In the genomic region with DNA sequence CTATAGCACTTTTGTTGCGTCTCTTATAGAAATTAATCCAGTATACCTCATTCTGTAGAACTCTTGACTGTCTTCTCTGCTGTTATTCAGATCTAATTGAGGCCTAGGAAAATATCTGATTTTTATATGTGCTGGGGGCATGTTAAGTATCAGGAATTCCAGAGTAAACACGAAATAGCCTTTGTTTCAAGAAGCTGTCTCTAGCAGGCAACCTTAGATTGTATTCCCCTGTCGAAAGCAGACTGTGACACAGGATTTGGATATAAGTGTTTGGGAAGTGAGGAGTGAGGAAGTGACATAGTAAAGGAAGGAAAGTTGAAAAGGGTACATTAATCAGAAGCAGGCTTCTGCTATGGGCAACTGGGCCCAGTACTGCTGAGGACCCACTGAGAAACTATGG, we compare ENCODE assay signal across 15 cellular contexts.
A peak's percentile ranks its signal among the peaks of the same experiment; 100 is the strongest.
DNase-seq lines count a peak whose midpoint lies in the region; ATAC-seq and TF ChIP-seq lines count a peak whose summit lies in the region.
"Had no signal": no experiment of that assay in that cellular context is flagged by ENCODE, and none has a peak within 500 bp of the region (broad histone marks: within the 10 kb centered on the region; RNA-seq: fewer than 3 reads in every experiment).

No MANE protein-coding gene starts in this region.

- peak overlapping the region; percentile 50 for H2AK9ac ChIP-seq in IMR-90 (replicated peaks; ENCODE audit: low read depth, low read length, poor library complexity)

- no peak for ATAC-seq in CD4-positive, CD25-positive, alpha-beta regulatory T cell (ENCODE audit: low read depth in 2 of 2)
- peak; percentile 31 for ATAC-seq in IMR-90 (ENCODE audit: low read depth)
- ATAC-seq: mucosa of descending colon had no signal

- H3K4me2 ChIP-seq in IMR-90 (ENCODE audit: low read depth, low read length), result peak overlapping the region; percentile 85; the same call in 1 of the 2 replicates

- peak overlapping the region; percentile 97 for H3K14ac ChIP-seq in IMR-90 (replicated peaks; ENCODE audit: low read depth, low read length)

- H3K9me3 Mint-ChIP-seq in CD4-positive, CD25-positive, alpha-beta regulatory T cell, result peaks cover 0 to 4% (median 0%) of the 10 kb centered on the region in 7 donors
- peaks cover 3% of the 10 kb centered on the region for H3K9me3 Mint-ChIP-seq in chondrocyte (ENCODE audit: low read depth)
- H3K9me3 Mint-ChIP-seq in nephron progenitor cell, result peaks cover 6% of the 10 kb centered on the region
- H3K9me3 Mint-ChIP-seq: CD4-positive, alpha-beta T cell had no signal

- in situ Hi-C loops in IMR-90 (cut with MboI; ENCODE audit: low sequenced_read_pairs), result no loop called here

- peaks cover 6% of the 10 kb centered on the region for H3K27me3 Mint-ChIP-seq in CD4-positive, CD25-positive, alpha-beta regulatory T cell
- no peaks in the 10 kb centered on the region for H3K27me3 Mint-ChIP-seq in chondrocyte (ENCODE audit: low read depth)
- no peaks in the 10 kb centered on the region for H3K27me3 Mint-ChIP-seq in nephron progenitor cell (ENCODE audit: low read depth, poor library complexity)
- H3K27me3 Mint-ChIP-seq: activated B cell treated with CpG ODN at 0.5 μM for 24 hours; brain; CD4-positive, alpha-beta T cell; IgD-negative memory B cell had no signal

- peak overlapping the region; percentile 84 for H4K5ac ChIP-seq in IMR-90 (ENCODE audit: low read depth, low read length)

- CTCF ChIA-PET in IMR-90 (lab: Yijun Ruan, JAX), result interaction anchor here (0.7 to 1.3 kb wide), 2 partner anchors 13 to 16 kb away, joined by 4 to 5 read pairs; no protein-coding TSS in a partner anchor

- peaks cover 9% of the 10 kb centered on the region for H3K9me1 ChIP-seq in IMR-90 (ENCODE audit: insufficient read depth, low read length)

- peak overlapping the region; percentile 96 for H2BK120ac ChIP-seq in IMR-90 (ENCODE audit: low read depth, low read length)

- H3K27me3 ChIP-seq in CD4-positive, CD25-positive, alpha-beta regulatory T cell (ENCODE audit: control insufficient read depth, insufficient read depth, low read length), result no peaks in the 10 kb centered on the region
- H3K27me3 ChIP-seq in IMR-90 (ENCODE audit: control insufficient read depth, insufficient read depth, low read length) (no peaks in the 10 kb centered on the region), esophagus muscularis mucosa (no peaks in the 10 kb centered on the region)

- POLR2A ChIA-PET in IMR-90 (lab: Charles Lee; ENCODE audit: unreplicated experiment), result no interaction called here

- peaks cover 11% of the 10 kb centered on the region for H3K4me1 ChIP-seq in CD4-positive, CD25-positive, alpha-beta regulatory T cell (ENCODE audit: control insufficient read depth, insufficient read depth, low read length, poor library complexity, severe bottlenecking)
- H3K4me1 ChIP-seq in IMR-90 (ENCODE audit: control insufficient read depth, insufficient read depth, low read length), result peaks cover 16% of the 10 kb centered on the region
- peaks cover 0 to 3% (median 0%) of the 10 kb centered on the region in 4 donors for H3K4me1 ChIP-seq in esophagus muscularis mucosa

- no peaks in the 10 kb centered on the region for H3K36me3 Mint-ChIP-seq in CD4-positive, CD25-positive, alpha-beta regulatory T cell
- H3K36me3 Mint-ChIP-seq in chondrocyte (ENCODE audit: low read depth) (no peaks in the 10 kb centered on the region), nephron progenitor cell (ENCODE audit: low read depth) (no peaks in the 10 kb centered on the region)
- H3K36me3 Mint-ChIP-seq: brain, IgD-negative memory B cell had no signal

- no peaks in the 10 kb centered on the region for H3K36me3 ChIP-seq in CD4-positive, CD25-positive, alpha-beta regulatory T cell (ENCODE audit: control insufficient read depth, insufficient read depth, low read length)
- H3K36me3 ChIP-seq in IMR-90 (ENCODE audit: control insufficient read depth, insufficient read depth, low read length), result no peaks in the 10 kb centered on the region
- no peaks in the 10 kb centered on the region for H3K36me3 ChIP-seq in esophagus muscularis mucosa

- peak overlapping the region; percentile 79 for H3K18ac ChIP-seq in IMR-90 (ENCODE audit: low read depth, low read length)

- peak overlapping the region; percentile 71; the same call in 2 of the 3 replicates for H2BK15ac ChIP-seq in IMR-90 (ENCODE audit: low read depth, low read length)

- H3K79me1 ChIP-seq in IMR-90 (ENCODE audit: low read depth in 1 of 2, low read length in 2 of 2), result 0 out of 4 replicates have a peak, but pooled peaks cover 0 to 6% of the 10 kb centered on the region in 2 experiments

- no peak overlapping the region for H3K4me3 ChIP-seq in CD4-positive, CD25-positive, alpha-beta regulatory T cell (ENCODE audit: low read depth, low read length)
- H3K4me3 ChIP-seq in IMR-90 (ENCODE audit: insufficient read depth, low read depth, low read length) (no peak overlapping the region), esophagus muscularis mucosa (no peak overlapping the region)
- H3K4me3 ChIP-seq: mucosa of descending colon had no signal

- no peak for TF ChIP-seq POLR2A in IMR-90 (IDR thresholded peaks at IDR 0.05; ENCODE audit: low read depth, low read length)
- TF ChIP-seq POLR2A in esophagus muscularis mucosa (IDR thresholded peaks at IDR 0.05; ENCODE audit: low read depth), result no peak

- peaks cover 6 to 28% (median 18%) of the 10 kb centered on the region in 4 donors for H3K4me1 Mint-ChIP-seq in CD4-positive, CD25-positive, alpha-beta regulatory T cell
- H3K4me1 Mint-ChIP-seq in chondrocyte (ENCODE audit: low read depth), result peaks cover 20% of the 10 kb centered on the region
- H3K4me1 Mint-ChIP-seq in nephron progenitor cell, result no peaks in the 10 kb centered on the region

- no peaks in the 10 kb centered on the region for H4K20me1 ChIP-seq in IMR-90 (ENCODE audit: insufficient read depth, low read length)

- H3K27ac ChIP-seq in CD4-positive, CD25-positive, alpha-beta regulatory T cell (ENCODE audit: insufficient read depth, low read length, poor library complexity, severe bottlenecking), result no peak overlapping the region
- H3K27ac ChIP-seq in IMR-90 (ENCODE audit: insufficient read depth, low read length) (peak overlapping the region; percentile 63), esophagus muscularis mucosa (replicated peaks in 1 of 4) (no peak overlapping the region)

- peak overlapping the region; percentile 94 for H3K4ac ChIP-seq in IMR-90 (ENCODE audit: low read depth, low read length)

- no peak for TF ChIP-seq EP300 in esophagus muscularis mucosa (IDR thresholded peaks at IDR 0.05)

- H2AFZ ChIP-seq in IMR-90 (replicated peaks; ENCODE audit: low read length, poor library complexity), result peak overlapping the region; percentile 85

- peak overlapping the region; percentile 97 for H2BK20ac ChIP-seq in IMR-90 (ENCODE audit: low read depth, low read length)

- TF ChIP-seq CTCF in IMR-90 (conservative IDR thresholded peaks at IDR 0.05; ENCODE audit: low read depth, low read length) (no peak), chondrocyte (IDR thresholded peaks at IDR 0.05) (no peak), nephron progenitor cell (IDR thresholded peaks at IDR 0.05) (no peak), esophagus muscularis mucosa (IDR thresholded peaks at IDR 0.05) (no peak)

- dilution Hi-C loops in IMR-90 (cut with HindIII; ENCODE audit: low sequenced_read_pairs, unreplicated experiment), result no loop called here

- no TSS peak for BruUV-seq in IMR-90 (replicated peaks; lab: Mats Ljungman, UMichigan)

- H4K8ac ChIP-seq in IMR-90 (ENCODE audit: low read depth in 2 of 2, low read length in 2 of 2), result peak overlapping the region; percentile 46 to 92

- intact Hi-C loops in IMR-90 (cut with micrococcal nuclease) (loop anchor here (5.0 kb wide), 1 partner anchor 123 kb away; no protein-coding TSS in a partner anchor), esophagus muscularis mucosa (cut with DNase I) (no loop called here)

- H3K23ac ChIP-seq in IMR-90 (ENCODE audit: low read depth, low read length), result peak overlapping the region; percentile 86

- H3K4me3 Mint-ChIP-seq in CD4-positive, CD25-positive, alpha-beta regulatory T cell, result no peak overlapping the region
- no peak overlapping the region for H3K4me3 Mint-ChIP-seq in chondrocyte (ENCODE audit: unreplicated experiment)
- H3K4me3 Mint-ChIP-seq in nephron progenitor cell, result no peak overlapping the region
- H3K4me3 Mint-ChIP-seq: activated B cell treated with CpG ODN at 0.5 μM for 24 hours; brain; CD4-positive, alpha-beta T cell; IgD-negative memory B cell had no signal

- H3K27ac Mint-ChIP-seq in CD4-positive, CD25-positive, alpha-beta regulatory T cell, result peak overlapping the region; percentile 15 to 86 (median 16)
- H3K27ac Mint-ChIP-seq in chondrocyte (ENCODE audit: unreplicated experiment) (peak overlapping the region; percentile 73), nephron progenitor cell (peak overlapping the region; percentile 30)
- H3K27ac Mint-ChIP-seq: activated B cell treated with CpG ODN at 0.5 μM for 24 hours; brain; CD4-positive, alpha-beta T cell; IgD-negative memory B cell had no signal

- no peaks in the 10 kb centered on the region for H3K9me3 ChIP-seq in CD4-positive, CD25-positive, alpha-beta regulatory T cell (ENCODE audit: control insufficient read depth in 2 of 2, low read length in 2 of 2)
- no peaks in the 10 kb centered on the region for H3K9me3 ChIP-seq in IMR-90 (ENCODE audit: control insufficient read depth, insufficient read depth, low read length)
- no peaks in the 10 kb centered on the region for H3K9me3 ChIP-seq in esophagus muscularis mucosa

- no peak for DNase-seq in CD4-positive, CD25-positive, alpha-beta regulatory T cell
- DNase-seq in IMR-90 (peak; percentile 25), chondrocyte (ENCODE audit: low spot score) (no peak), nephron progenitor cell (no peak), NCI-H526 treated with DMSO at 0.1 percent for 48 hours (lab: John Stamatoyannopoulos, UW) (no peak), GM19240 (ENCODE audit: insufficient read length, low spot score) (no peak), NCI-H2196 treated with DMSO at 0.1 percent for 48 hours (lab: John Stamatoyannopoulos, UW; ENCODE audit: unreplicated experiment) (no peak), esophagus muscularis mucosa (ENCODE audit: extremely low spot score) (no peak)
- DNase-seq: activated B cell treated with CpG ODN at 0.5 μM for 24 hours; CD4-positive, alpha-beta T cell; mucosa of descending colon; NCI-H146; NCI-H748 treated with DMSO at 0.1 percent for 48 hours had no signal

- peak overlapping the region; percentile 78 for H2BK5ac ChIP-seq in IMR-90 (ENCODE audit: low read depth, low read length, poor library complexity, severe bottlenecking)

- H3K56ac ChIP-seq in IMR-90 (ENCODE audit: extremely low read depth, insufficient read depth, low read length), result peak overlapping the region; percentile 20

- 45% methylated on average over 2 of the region's 3 CpGs; no CpG with 5 or more reads in 1 of the 2 experiments for WGBS in IMR-90 (ENCODE audit: extremely low coverage in 2 of 2, insufficient read length in 1 of 2), 2 experiments
- 65% methylated on average over 3 of the region's 3 CpGs for WGBS in esophagus muscularis mucosa

- no peak overlapping the region for H3K9ac ChIP-seq in IMR-90 (ENCODE audit: low read depth, low read length)

- TF ChIP-seq RAD21 in IMR-90 (IDR thresholded peaks at IDR 0.05; ENCODE audit: low read length), result no peak

- H4K91ac ChIP-seq in IMR-90 (ENCODE audit: insufficient read depth, low read depth, low read length), result peak overlapping the region; percentile 91

- H2AK5ac ChIP-seq in IMR-90 (ENCODE audit: low read depth, low read length), result peak overlapping the region; percentile 90

TF ChIP-seq in IMR-90, 13 proteins besides CTCF, POLR2A, EP300 and RAD21 (continues in another document):
- no peak for TF ChIP-seq MXI1 (IDR thresholded peaks at IDR 0.05; ENCODE audit: borderline replicate concordance, low read depth, low read length)

Comparison
In these comparisons a context has a peak if more than half of its experiments do, and no peak if none do; other contexts are left out.
1. H3K27ac Mint-ChIP-seq: peak in every context shown above with its lines; median percentile 73 in chondrocyte; 30 in nephron progenitor cell; 16 in CD4-positive, CD25-positive, alpha-beta regulatory T cell.